In the genomic region with DNA sequence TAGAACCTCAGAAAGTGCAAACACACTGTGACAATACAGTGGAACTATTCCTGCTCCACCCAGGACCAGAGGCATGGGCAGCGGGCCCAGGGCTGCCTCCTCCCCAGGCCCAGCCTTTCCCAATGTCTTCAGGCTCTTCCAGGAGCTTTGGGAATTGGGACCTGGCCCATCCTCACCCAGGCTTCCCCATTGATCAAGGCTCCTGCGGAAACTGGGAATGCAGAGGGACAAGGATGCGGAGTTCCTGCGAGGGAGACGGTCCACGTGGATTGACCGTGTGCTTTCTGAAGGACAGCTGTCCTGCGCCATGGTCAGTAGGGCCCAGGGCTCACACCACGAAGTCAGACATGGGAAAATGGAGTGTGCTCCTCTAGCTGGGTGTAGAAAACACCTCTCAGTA, we compare ENCODE assay signal across 20 cellular contexts. TPM values are rescaled to one million over a fixed set of nuclear protein-coding genes. Genes with fewer than 3 reads are reported as not detected.
DNase-seq lines count a peak whose midpoint lies in the region; ATAC-seq, FAIRE-seq and TF ChIP-seq lines count a peak whose summit lies in the region.
"Had no signal": no experiment of that assay in that cellular context is flagged by ENCODE, and none has a peak within 500 bp of the region (broad histone marks: within the 10 kb centered on the region; RNA-seq: fewer than 3 reads in every experiment).

No MANE protein-coding gene starts in this region.

- H3K9me3 ChIP-seq in IMR-90 (ENCODE audit: control insufficient read depth, insufficient read depth, low read length) (no peaks in the 10 kb centered on the region), H1 (ENCODE audit: insufficient read depth in 2 of 2, low read depth in 1 of 2, low read length in 1 of 2) (no peaks in the 10 kb centered on the region), prostate gland (no peaks in the 10 kb centered on the region), osteoblast (ENCODE audit: low read depth, low read length) (no peaks in the 10 kb centered on the region)
- H3K9me3 ChIP-seq: BLaER1 treated with 17β-estradiol and CSF1 and Interleukin-3, amounts not matched to agents 10 nM and 100 nM; HAP-1 had no signal

- H3K27ac Mint-ChIP-seq in activated CD4-positive, alpha-beta T cell treated with anti-CD3 and anti-CD28 coated beads, Interleukin-2, amount 10 ng/mL, durations not matched to agents 7 days and 5 days, result no peak overlapping the region

- H2BK5ac ChIP-seq in IMR-90 (ENCODE audit: low read depth, low read length, poor library complexity, severe bottlenecking) (no peak overlapping the region), H1 (ENCODE audit: low read depth, low read length) (peak overlapping the region; percentile 35; the same call in 1 of the 2 replicates)

- no peaks in the 10 kb centered on the region for H3K4me1 Mint-ChIP-seq in activated CD4-positive, alpha-beta T cell treated with anti-CD3 and anti-CD28 coated beads, Interleukin-2, amount 10 ng/mL, durations not matched to agents 7 days and 5 days

- H4K91ac ChIP-seq in IMR-90 (ENCODE audit: insufficient read depth, low read depth, low read length) (no peak overlapping the region), H1 (replicated peaks; ENCODE audit: insufficient read length, low read length) (no peak overlapping the region)

- no peaks in the 10 kb centered on the region for H3K9me3 Mint-ChIP-seq in activated CD4-positive, alpha-beta T cell treated with anti-CD3 and anti-CD28 coated beads, Interleukin-2, amount 10 ng/mL, durations not matched to agents 7 days and 5 days

- BruUV-seq in IMR-90 (replicated peaks; lab: Mats Ljungman, UMichigan), result no TSS peak

- H2BK120ac ChIP-seq in IMR-90 (ENCODE audit: low read depth, low read length) (no peak overlapping the region), H1 (replicated peaks; ENCODE audit: low read depth, low read length) (no peak overlapping the region)

- POLR2A ChIA-PET in activated CD4-positive, alpha-beta T cell treated with anti-CD3 and anti-CD28 coated beads, Interleukin-2, amount 10 ng/mL, durations not matched to agents 7 days and 5 days (lab: Charles Lee), result no interaction called here
- POLR2A ChIA-PET in IMR-90 (lab: Charles Lee; ENCODE audit: unreplicated experiment), result no interaction called here
- POLR2A ChIA-PET in H1 (lab: Charles Lee; ENCODE audit: partially characterized antibody), result interaction anchor here (1.2 kb wide), 1 partner anchor 10 kb away, joined by 3 read pairs; no protein-coding TSS in a partner anchor

- TF ChIP-seq POLR2A in IMR-90 (IDR thresholded peaks at IDR 0.05; ENCODE audit: low read depth, low read length) (no peak), H1 (IDR thresholded peaks at IDR 0.05; ENCODE audit: control extremely low read depth in 1 of 2, low read depth in 2 of 2, low read length in 2 of 2) (no peak), prostate gland (IDR thresholded peaks at IDR 0.05) (no peak)

- H2BK15ac ChIP-seq in IMR-90 (ENCODE audit: low read depth, low read length) (no peak overlapping the region), H1 (ENCODE audit: low read length) (no peak overlapping the region)

- H2BK20ac ChIP-seq in IMR-90 (ENCODE audit: low read depth, low read length) (no peak overlapping the region), H1 (ENCODE audit: low read length) (no peak overlapping the region)

- H3K4me3 Mint-ChIP-seq in activated CD4-positive, alpha-beta T cell treated with anti-CD3 and anti-CD28 coated beads, Interleukin-2, amount 10 ng/mL, durations not matched to agents 7 days and 5 days, result no peak overlapping the region

- ATAC-seq in IMR-90 (ENCODE audit: low read depth), result peak; percentile 10; the same call in 1 of the 2 replicates

- H2AFZ ChIP-seq in IMR-90 (replicated peaks; ENCODE audit: low read length, poor library complexity), result peak overlapping the region; percentile 8
- no peak overlapping the region for H2AFZ ChIP-seq in H1 (ENCODE audit: low read length)
- H2AFZ ChIP-seq in osteoblast (ENCODE audit: low read length), result no peak overlapping the region

- H3K4me2 ChIP-seq in IMR-90 (ENCODE audit: low read depth, low read length) (no peak overlapping the region), H1 (ENCODE audit: insufficient read depth in 1 of 2, low read depth in 2 of 2, low read length in 2 of 2) (no peak overlapping the region), osteoblast (ENCODE audit: insufficient read depth, low read length) (no peak overlapping the region)

- intact Hi-C loops in IMR-90 (cut with micrococcal nuclease) (no loop called here), prostate gland (cut with DNase I) (no loop called here)

- H3K56ac ChIP-seq in IMR-90 (ENCODE audit: extremely low read depth, insufficient read depth, low read length) (no peak overlapping the region), H1 (replicated peaks; ENCODE audit: insufficient read length, low read depth, low read length) (no peak overlapping the region)

- H4K8ac ChIP-seq in IMR-90 (ENCODE audit: low read depth in 2 of 2, low read length in 2 of 2) (no peak overlapping the region), H1 (ENCODE audit: extremely low read depth, insufficient read depth, low read length) (no peak overlapping the region)

- H3K79me1 ChIP-seq in IMR-90 (ENCODE audit: low read depth in 1 of 2, low read length in 2 of 2), result no peaks in the 10 kb centered on the region
- H3K79me1 ChIP-seq in H1 (ENCODE audit: low read depth, low read length), result no peaks in the 10 kb centered on the region

- DNase-seq in activated CD4-positive, alpha-beta T cell treated with anti-CD3 and anti-CD28 coated beads, Interleukin-2, amount 10 ng/mL, durations not matched to agents 7 days and 5 days, result peak; percentile 2
- DNase-seq in activated CD4-positive, alpha-beta T cell treated with anti-CD3 and anti-CD28 coated beads for 4 hours, result no peak
- DNase-seq in IMR-90, result no peak
- peak in 1 of 2 experiments; percentile 39 for DNase-seq in H1 (ENCODE audit: low read depth in 1 of 2, low spot score in 2 of 2)
- peak; percentile 70 for DNase-seq in prostate gland (ENCODE audit: low spot score)
- no peak for DNase-seq in stimulated activated CD4-positive, alpha-beta T cell treated with anti-CD3 and anti-CD28 coated beads, Interleukin-12 subunit alpha, Interleukin-12 subunit beta, amount 100 ng/mL, for 4 hours
- DNase-seq in osteoblast (ENCODE audit: insufficient read length, low spot score, missing footprints), result no peak
- no peak for DNase-seq in substantia nigra (lab: John Stamatoyannopoulos, UW)
- DNase-seq: DMS 273 treated with DMSO at 0.1 percent for 48 hours, GF-D8, NCI-H1105 treated with DMSO at 0.1 percent for 48 hours, NCI-H2029, NCI-H2171, NCI-H446, NCI-H69, SIG-M5 had no signal

- H3K14ac ChIP-seq in IMR-90 (replicated peaks; ENCODE audit: low read depth, low read length) (no peak overlapping the region), H1 (ENCODE audit: insufficient read length) (no peak overlapping the region)

- H3K36me3 ChIP-seq in IMR-90 (ENCODE audit: control insufficient read depth, insufficient read depth, low read length) (0 out of 2 replicates have a peak, but pooled peaks cover 2% of the 10 kb centered on the region), H1 (ENCODE audit: control insufficient read depth in 2 of 4, insufficient read depth in 4 of 4, low read length in 3 of 4) (peaks cover 6 to 22% (median 17%) of the 10 kb centered on the region in 4 experiments), prostate gland (no peaks in the 10 kb centered on the region), osteoblast (ENCODE audit: insufficient read depth, low read length) (peaks cover 7% of the 10 kb centered on the region)
- H3K36me3 ChIP-seq: HAP-1 had no signal

- H3K18ac ChIP-seq in IMR-90 (ENCODE audit: low read depth, low read length), result no peak overlapping the region
- no peak overlapping the region for H3K18ac ChIP-seq in H1 (ENCODE audit: extremely low read depth, low read length)

- CTCF ChIA-PET in activated CD4-positive, alpha-beta T cell treated with anti-CD3 and anti-CD28 coated beads, Interleukin-2, amount 10 ng/mL, durations not matched to agents 7 days and 5 days (lab: Charles Lee), result interaction anchor here (1.4 to 2.3 kb wide), 3 partner anchors 10 to 22 kb away, joined by 4 to 10 read pairs (median 4); no protein-coding TSS in a partner anchor
- CTCF ChIA-PET in IMR-90 (lab: Yijun Ruan, JAX) (interaction anchor here (1.7 kb wide), 1 partner anchor 10 kb away, joined by 6 read pairs; no protein-coding TSS in a partner anchor), H1 (lab: Charles Lee; ENCODE audit: partially characterized antibody) (interaction anchor here (0.8 to 3.4 kb wide), 4 partner anchors 10 to 224 kb away, joined by 3 to 22 read pairs (median 10); no protein-coding TSS in a partner anchor)

- dilution Hi-C loops in IMR-90 (cut with HindIII; ENCODE audit: low sequenced_read_pairs, unreplicated experiment), result no loop called here

- H2AK9ac ChIP-seq in IMR-90 (replicated peaks; ENCODE audit: low read depth, low read length, poor library complexity), result peak overlapping the region; percentile 19

- TF ChIP-seq CTCF in IMR-90 (conservative IDR thresholded peaks at IDR 0.05; ENCODE audit: low read depth, low read length) (no peak), H1 (IDR thresholded peaks at IDR 0.05; ENCODE audit: control extremely low read depth in 1 of 3, insufficient read depth in 1 of 3, low read depth in 1 of 3, low read length in 3 of 3) (no peak), prostate gland (IDR thresholded peaks at IDR 0.05) (no peak), osteoblast (IDR thresholded peaks at IDR 0.05; ENCODE audit: extremely low read depth, low read depth, low read length) (no peak)

- no peak overlapping the region for H3K4me3 ChIP-seq in IMR-90 (ENCODE audit: insufficient read depth, low read depth, low read length)
- no peak overlapping the region for H3K4me3 ChIP-seq in H1 (ENCODE audit: extremely low read depth in 1 of 4, insufficient read depth in 2 of 4, low read depth in 3 of 4, low read length in 4 of 4)
- H3K4me3 ChIP-seq in prostate gland, result no peak overlapping the region
- H3K4me3 ChIP-seq in osteoblast (ENCODE audit: insufficient read depth, low read length), result no peak overlapping the region
- H3K4me3 ChIP-seq: BLaER1 treated with 17β-estradiol and CSF1 and Interleukin-3, amounts not matched to agents 10 nM and 100 nM; HAP-1 had no signal

- no peaks in the 10 kb centered on the region for H3K23me2 ChIP-seq in H1 (ENCODE audit: low read depth, low read length)

- H3K27me3 ChIP-seq in IMR-90 (ENCODE audit: control insufficient read depth, insufficient read depth, low read length) (no peaks in the 10 kb centered on the region), H1 (replicated peaks in 1 of 4; ENCODE audit: control insufficient read depth in 3 of 4, extremely low read depth in 1 of 4, insufficient read depth in 3 of 4, low read length in 3 of 4) (no peaks in the 10 kb centered on the region), prostate gland (replicated peaks; ENCODE audit: insufficient read depth) (no peaks in the 10 kb centered on the region), osteoblast (ENCODE audit: insufficient read depth, low read length) (no peaks in the 10 kb centered on the region)
- H3K27me3 ChIP-seq: BLaER1 treated with 17β-estradiol and CSF1 and Interleukin-3, amounts not matched to agents 10 nM and 100 nM had no signal

- H4K20me1 ChIP-seq in IMR-90 (ENCODE audit: insufficient read depth, low read length) (no peaks in the 10 kb centered on the region), H1 (replicated peaks in 1 of 2; ENCODE audit: control insufficient read depth in 1 of 2, insufficient read depth in 2 of 2, low read length in 2 of 2) (peaks cover 0 to 5% of the 10 kb centered on the region in 2 experiments), osteoblast (ENCODE audit: insufficient read depth, low read length) (no peaks in the 10 kb centered on the region)

- H3K9ac ChIP-seq in IMR-90 (ENCODE audit: low read depth, low read length) (no peak overlapping the region), H1 (replicated peaks in 1 of 4; ENCODE audit: extremely low read depth in 1 of 4, low read depth in 3 of 4, low read length in 3 of 4) (no peak overlapping the region)
- H3K9ac ChIP-seq: BLaER1 treated with 17β-estradiol and CSF1 and Interleukin-3, amounts not matched to agents 10 nM and 100 nM had no signal

- H4K5ac ChIP-seq in IMR-90 (ENCODE audit: low read depth, low read length) (no peak overlapping the region), H1 (ENCODE audit: insufficient read length, low read depth, low read length) (no peak overlapping the region)

- TF ChIP-seq RAD21 in IMR-90 (IDR thresholded peaks at IDR 0.05; ENCODE audit: low read length) (no peak), H1 (IDR thresholded peaks at IDR 0.05 in 1 of 2, conservative IDR thresholded peaks at IDR 0.05 in 1 of 2; ENCODE audit: low read depth in 2 of 2, low read length in 2 of 2) (no peak)

- no peaks in the 10 kb centered on the region for H3K4me1 ChIP-seq in IMR-90 (ENCODE audit: control insufficient read depth, insufficient read depth, low read length)
- peaks cover 0 to 3% (median 0%) of the 10 kb centered on the region in 4 experiments; a peak in 2 of 7 replicates for H3K4me1 ChIP-seq in H1 (replicated peaks in 1 of 4; ENCODE audit: control insufficient read depth in 3 of 4, insufficient read depth in 4 of 4, low read length in 3 of 4)
- H3K4me1 ChIP-seq in prostate gland (replicated peaks), result peaks cover 10% of the 10 kb centered on the region
- H3K4me1 ChIP-seq in osteoblast (ENCODE audit: insufficient read depth, low read length), result peaks cover 2% of the 10 kb centered on the region
- H3K4me1 ChIP-seq: HAP-1 had no signal

- no peak for FAIRE-seq in H1 (lab: Jason Lieb, UNC)
- FAIRE-seq: GM19239 had no signal

- H3K27ac ChIP-seq in IMR-90 (ENCODE audit: insufficient read depth, low read length) (no peak overlapping the region), H1 (ENCODE audit: low read depth, low read length) (no peak overlapping the region), prostate gland (peak overlapping the region; percentile 49 to 89), osteoblast (ENCODE audit: low read depth, low read length) (no peak overlapping the region), substantia nigra (ENCODE audit: low read depth, low read length, poor library complexity, severe bottlenecking) (no peak overlapping the region)
- H3K27ac ChIP-seq: BLaER1 treated with 17β-estradiol and CSF1 and Interleukin-3, amounts not matched to agents 10 nM and 100 nM; HL-60 had no signal

- 81% methylated on average over 4 of the region's 9 CpGs; no CpG with 5 or more reads in 1 of the 2 experiments for WGBS in IMR-90 (ENCODE audit: extremely low coverage in 2 of 2, insufficient read length in 1 of 2), 2 experiments
- WGBS in H1 (ENCODE audit: extremely low coverage in 1 of 2, insufficient coverage in 1 of 2, insufficient read length in 1 of 2, insufficient replicate concordance in 2 of 2, low coverage in 1 of 2, low lambda C conversion rate in 2 of 2, missing lambda C conversion rate in 1 of 2), 2 experiments, result 96% methylated on average over 9 of the region's 9 CpGs; no CpG with 5 or more reads in 1 of the 2 experiments
- 86% methylated on average over 9 of the region's 9 CpGs for WGBS in prostate gland

- no peak overlapping the region for H3K4ac ChIP-seq in IMR-90 (ENCODE audit: low read depth, low read length)
- no peak overlapping the region for H3K4ac ChIP-seq in H1 (replicated peaks; ENCODE audit: insufficient read length, low read depth, low read length)

- H3K9me1 ChIP-seq in IMR-90 (ENCODE audit: insufficient read depth, low read length), result peaks cover 4% of the 10 kb centered on the region; the same call in 1 of the 2 replicates

- no peaks in the 10 kb centered on the region for H3K27me3 Mint-ChIP-seq in activated CD4-positive, alpha-beta T cell treated with anti-CD3 and anti-CD28 coated beads, Interleukin-2, amount 10 ng/mL, durations not matched to agents 7 days and 5 days

- H3K23ac ChIP-seq in IMR-90 (ENCODE audit: low read depth, low read length) (no peak overlapping the region), H1 (ENCODE audit: insufficient read length) (no peak overlapping the region)

- TF ChIP-seq EP300 in H1 (IDR thresholded peaks at IDR 0.05; ENCODE audit: borderline replicate concordance in 1 of 2, low read depth in 2 of 2, low read length in 2 of 2), result no peak

- no peak overlapping the region for H2BK12ac ChIP-seq in H1 (ENCODE audit: low read depth, low read length)

- H3K79me2 ChIP-seq in H1 (ENCODE audit: control insufficient read depth in 1 of 2, insufficient read depth in 2 of 2, low read length in 2 of 2) (no peaks in the 10 kb centered on the region), osteoblast (ENCODE audit: insufficient read depth, low read length) (no peaks in the 10 kb centered on the region)

- in situ Hi-C loops in IMR-90 (cut with MboI; ENCODE audit: low sequenced_read_pairs), result no loop called here

- no peaks in the 10 kb centered on the region for H3K36me3 Mint-ChIP-seq in activated CD4-positive, alpha-beta T cell treated with anti-CD3 and anti-CD28 coated beads, Interleukin-2, amount 10 ng/mL, durations not matched to agents 7 days and 5 days (ENCODE audit: low read depth)

- no peak overlapping the region for H2AK5ac ChIP-seq in IMR-90 (ENCODE audit: low read depth, low read length)
- H2AK5ac ChIP-seq in H1 (ENCODE audit: low read depth, low read length), result no peak overlapping the region

RNA-seq across cellular contexts. Expression of gene CSGALNACT2, which starts 56.6 kb away (rescaled TPM):
- total RNA-seq in activated CD4-positive, alpha-beta T cell treated with anti-CD3 and anti-CD28 coated beads, Interleukin-2, amount 10 ng/mL, durations not matched to agents 7 days and 5 days, result 10 to 100 TPM; 36.2 to 41.0 TPM
- 6.5 and 11.4 TPM in 2 replicates for total RNA-seq in IMR-90 (2012; rRNA removed)
- 11.7 and 13.1 TPM in 2 replicates for polyA plus RNA-seq in IMR-90 (2012; rRNA removed)
- polyA plus RNA-seq in IMR-90 (2012; cell fraction: cytosol; rRNA removed), result 1.4 and 5.2 TPM in 2 replicates
- polyA plus RNA-seq in IMR-90 (2012; cell fraction: nucleus; rRNA removed; ENCODE audit: low replicate concordance), result 1.8 and 19.5 TPM in 2 replicates
- total RNA-seq in H1 (2021; fragmentation: NEBNext Ultra II Directional; extraction: Animal tissue kit (Norgen Biotek cat#: 25700)), result 5.3 and 5.7 TPM in 2 replicates
- polyA plus RNA-seq in H1 (2011; rRNA removed), result 1.8 and 2.6 TPM in 2 replicates
- polyA plus RNA-seq in H1 (2011; cell fraction: cytosol; rRNA removed), result 3.2 TPM
- polyA plus RNA-seq in H1 (2011; cell fraction: nucleus; rRNA removed), result 1.9 TPM
- 2.4 to 4.0 TPM (median 2.7 TPM) in 4 replicates for polyA plus RNA-seq in H1 (2012, experiment 1 of 2)
- 0.38 TPM for polyA plus RNA-seq in H1 (2012, experiment 2 of 2)
- polyA plus RNA-seq in H1 (2013, experiment 1 of 2), result 5.4 TPM
- 5.1 TPM for polyA plus RNA-seq in H1 (2013, experiment 2 of 2)
- 3.4 and 4.1 TPM in 2 replicates for polyA minus RNA-seq in H1 (2011; rRNA and poly(A)+ RNA removed)
- 1.5 TPM for polyA minus RNA-seq in H1 (2011; cell fraction: cytosol; rRNA and poly(A)+ RNA removed)
- 5.9 TPM for polyA minus RNA-seq in H1 (2011; cell fraction: nucleus; rRNA and poly(A)+ RNA removed)
- 10 to 100 TPM in 1 of 2 donors, 1 to 10 TPM in 1; 10.0 to 15.9 TPM for total RNA-seq in prostate gland
- 31.8 and 37.7 TPM in 2 replicates for total RNA-seq in osteoblast

Comparison
In these comparisons a context has a peak if more than half of its experiments do, and no peak if none do; other contexts are left out.
1. DNase-seq: peak in activated CD4-positive, alpha-beta T cell treated with anti-CD3 and anti-CD28 coated beads, Interleukin-2, amount 10 ng/mL, durations not matched to agents 7 days and 5 days (single experiment) and prostate gland (single experiment); none in activated CD4-positive, alpha-beta T cell treated with anti-CD3 and anti-CD28 coated beads for 4 hours (0 of 2), IMR-90 (single experiment), stimulated activated CD4-positive, alpha-beta T cell treated with anti-CD3 and anti-CD28 coated beads, Interleukin-12 subunit alpha, Interleukin-12 subunit beta, amount 100 ng/mL, for 4 hours (single experiment), osteoblast (single experiment) and substantia nigra (0 of 49).
2. H3K27ac ChIP-seq: peak in prostate gland (2 of 2); none in IMR-90 (single experiment), H1 (single experiment), osteoblast (single experiment) and substantia nigra (single experiment).